8 cellular contexts compared by ENCODE assay signal in the genomic region with DNA sequence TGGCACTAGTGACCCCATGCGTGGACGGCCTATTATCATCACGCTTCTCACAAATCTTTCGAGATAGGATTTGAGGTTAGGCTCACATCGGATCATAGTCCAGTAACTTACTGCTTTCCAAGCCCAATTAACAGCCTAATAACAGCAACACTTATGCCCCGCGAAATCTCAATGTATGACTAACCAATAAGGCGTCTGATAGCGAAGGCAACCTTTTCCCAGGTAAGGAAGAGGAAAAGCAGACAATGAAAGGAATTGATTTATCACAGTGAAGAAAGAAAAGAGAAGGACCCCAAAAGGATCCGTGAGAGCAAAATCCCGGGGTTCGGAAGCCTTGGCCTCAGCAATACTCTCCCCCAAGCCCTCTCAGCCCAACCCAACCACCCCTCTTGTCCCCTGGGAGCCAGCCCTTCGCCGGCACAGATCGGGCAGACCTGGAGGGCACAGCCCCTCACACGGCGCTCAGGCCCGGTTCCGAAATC. TPM values are rescaled to one million over a fixed set of nuclear protein-coding genes. Genes with fewer than 3 reads are reported as not detected.
DNase-seq lines count a peak whose midpoint lies in the region; ATAC-seq, FAIRE-seq and TF ChIP-seq lines count a peak whose summit lies in the region.

No MANE protein-coding gene starts in this region.

- H3K4me1 Mint-ChIP-seq in CD4-positive, alpha-beta memory T cell = peaks cover 26 to 59% (median 46%) of the 10 kb centered on the region in 4 donors
- peaks cover 20% of the 10 kb centered on the region for H3K4me1 Mint-ChIP-seq in astrocyte (ENCODE audit: low read depth, unreplicated experiment)

- H3K9me2 ChIP-seq in Karpas-422 (replicated peaks; ENCODE audit: insufficient read depth, low read length) = no peaks in the 10 kb centered on the region

- H3K4me3 ChIP-seq in CD4-positive, alpha-beta memory T cell (ENCODE audit: low read length in 2 of 2) = peak overlapping the region; percentile 73 to 80
- H3K4me3 ChIP-seq in Karpas-422 (ENCODE audit: low read length) = peak overlapping the region; percentile 75
- peak overlapping the region; percentile 87 for H3K4me3 ChIP-seq in astrocyte (ENCODE audit: insufficient read depth, low read depth, low read length)
- H3K4me3 ChIP-seq in iPS-15b (ENCODE audit: low read depth, low read length) = peak overlapping the region; percentile 75
- peak overlapping the region; percentile 91 to 96 for H3K4me3 ChIP-seq in small intestine (ENCODE audit: low read depth in 1 of 2, low read length in 2 of 2)

- H3K4me1 ChIP-seq in CD4-positive, alpha-beta memory T cell (ENCODE audit: insufficient read depth, low read length) = peaks cover 57% of the 10 kb centered on the region
- peaks cover 33% of the 10 kb centered on the region for H3K4me1 ChIP-seq in Karpas-422 (ENCODE audit: low read length)
- peaks cover 9% of the 10 kb centered on the region for H3K4me1 ChIP-seq in astrocyte (ENCODE audit: insufficient read depth, low read length)
- H3K4me1 ChIP-seq in iPS-15b (ENCODE audit: control insufficient read depth, insufficient read depth, low read length) = peaks cover 6% of the 10 kb centered on the region
- H3K4me1 ChIP-seq in small intestine (ENCODE audit: control insufficient read depth in 2 of 2, insufficient read depth in 1 of 2, low read depth in 1 of 2, low read length in 1 of 2) = peaks cover 2 to 4% of the 10 kb centered on the region in 2 donors

- H3K9ac ChIP-seq in Karpas-422 (ENCODE audit: low read length) = peak overlapping the region; percentile 92
- peak overlapping the region; percentile 99 for H3K9ac ChIP-seq in astrocyte (ENCODE audit: low read length)
- peak overlapping the region; percentile 99 for H3K9ac ChIP-seq in iPS-15b (ENCODE audit: low read depth, low read length)

- H3K79me2 ChIP-seq in Karpas-422 (ENCODE audit: low read length) = peaks cover 61% of the 10 kb centered on the region
- H3K79me2 ChIP-seq in astrocyte (ENCODE audit: insufficient read depth, low read length) = peaks cover 62% of the 10 kb centered on the region

- no peak for FAIRE-seq in astrocyte (lab: Jason Lieb, UNC)
- FAIRE-seq in small intestine (lab: Jason Lieb, UNC) = no peak

- no peaks in the 10 kb centered on the region for H3K27me3 Mint-ChIP-seq in CD4-positive, alpha-beta memory T cell
- H3K27me3 Mint-ChIP-seq in astrocyte (ENCODE audit: low read depth, unreplicated experiment) = no peaks in the 10 kb centered on the region

- H3K36me3 ChIP-seq in CD4-positive, alpha-beta memory T cell (ENCODE audit: insufficient read depth, low read length) = no peaks in the 10 kb centered on the region
- H3K36me3 ChIP-seq in Karpas-422 (ENCODE audit: insufficient read depth, low read length) (peaks cover 17% of the 10 kb centered on the region), astrocyte (ENCODE audit: insufficient read depth, low read length) (no peaks in the 10 kb centered on the region), iPS-15b (ENCODE audit: control insufficient read depth, insufficient read depth, low read length) (peaks cover 2% of the 10 kb centered on the region), small intestine (ENCODE audit: control insufficient read depth in 2 of 2, insufficient read depth in 2 of 2, low read length in 2 of 2) (no peaks in the 10 kb centered on the region)

- peaks cover 14% of the 10 kb centered on the region; the same call in 1 of the 2 replicates for H4K20me1 ChIP-seq in Karpas-422 (ENCODE audit: insufficient read depth, low read depth, low read length)
- peaks cover 47% of the 10 kb centered on the region for H4K20me1 ChIP-seq in astrocyte (ENCODE audit: insufficient read depth, low read length)

- intact Hi-C loops in CD4-positive, alpha-beta memory T cell (cut with micrococcal nuclease) = loop anchor here (10.0 kb wide), 1 partner anchor 488 kb away; a partner anchor contains a TSS

- H3K27ac Mint-ChIP-seq in CD4-positive, alpha-beta memory T cell = peak overlapping the region; percentile 92 to 98 (median 97)
- peak overlapping the region; percentile 87 for H3K27ac Mint-ChIP-seq in astrocyte (ENCODE audit: unreplicated experiment)

- peak overlapping the region; percentile 55; the same call in 1 of the 2 replicates for H2AFZ ChIP-seq in Karpas-422 (ENCODE audit: low read length)
- H2AFZ ChIP-seq in astrocyte (ENCODE audit: low read depth, low read length) = peak overlapping the region; percentile 85

- WGBS in small intestine, 3 donors = 0 to 1% (median 0%) methylated on average over 19 of the region's 19 CpGs

- H3K4me3 Mint-ChIP-seq in CD4-positive, alpha-beta memory T cell = peak overlapping the region; percentile 83 to 99 (median 98)
- peak overlapping the region; percentile 96 for H3K4me3 Mint-ChIP-seq in astrocyte (ENCODE audit: unreplicated experiment)

- H3K27me3 ChIP-seq in CD4-positive, alpha-beta memory T cell (ENCODE audit: insufficient read depth, low read length) = no peaks in the 10 kb centered on the region
- H3K27me3 ChIP-seq in Karpas-422 (ENCODE audit: low read length) (no peaks in the 10 kb centered on the region), astrocyte (ENCODE audit: insufficient read depth, low read length) (no peaks in the 10 kb centered on the region), iPS-15b (ENCODE audit: control insufficient read depth, insufficient read depth, low read length) (no peaks in the 10 kb centered on the region), small intestine (ENCODE audit: control insufficient read depth in 2 of 2, insufficient read depth in 2 of 2, low read length in 2 of 2) (no peaks in the 10 kb centered on the region)

- H3K9me3 ChIP-seq in CD4-positive, alpha-beta memory T cell (ENCODE audit: control insufficient read depth in 1 of 2, low read length in 2 of 2) = no peaks in the 10 kb centered on the region
- H3K9me3 ChIP-seq in Karpas-422 (ENCODE audit: low read length) (no peaks in the 10 kb centered on the region), astrocyte (ENCODE audit: insufficient read depth, low read depth, low read length) (no peaks in the 10 kb centered on the region), iPS-15b (ENCODE audit: control insufficient read depth, insufficient read depth, low read length) (no peaks in the 10 kb centered on the region), small intestine (ENCODE audit: control insufficient read depth, low read depth) (no peaks in the 10 kb centered on the region)

- peaks cover 5 to 9% of the 10 kb centered on the region in 2 donors for H3K36me3 Mint-ChIP-seq in CD4-positive, alpha-beta memory T cell
- no peaks in the 10 kb centered on the region for H3K36me3 Mint-ChIP-seq in astrocyte (ENCODE audit: low read depth, unreplicated experiment)

- POLR2A ChIA-PET in CD4-positive, alpha-beta memory T cell (lab: Charles Lee; ENCODE audit: partially characterized antibody) = interaction anchor here (0.6 to 1.6 kb wide), 4 partner anchors 10 to 316 kb away, joined by 3 to 5 read pairs (median 4); a partner anchor contains a TSS

- no peak for TF ChIP-seq CTCF in GM20000 (IDR thresholded peaks at IDR 0.05; ENCODE audit: extremely low read depth, missing control alignments)
- TF ChIP-seq CTCF in astrocyte (IDR thresholded peaks at IDR 0.05; ENCODE audit: insufficient read depth, low read depth, low read length) = no peak

- H3K9me3 Mint-ChIP-seq in CD4-positive, alpha-beta memory T cell = no peaks in the 10 kb centered on the region
- no peaks in the 10 kb centered on the region for H3K9me3 Mint-ChIP-seq in astrocyte (ENCODE audit: unreplicated experiment)

- H3K27ac ChIP-seq in CD4-positive, alpha-beta memory T cell (ENCODE audit: low read depth, low read length) = peak overlapping the region; percentile 90
- H3K27ac ChIP-seq in Karpas-422 (ENCODE audit: low read length) (peak overlapping the region; percentile 73), astrocyte (ENCODE audit: low read depth, low read length) (peak overlapping the region; percentile 95), small intestine (ENCODE audit: low read depth in 1 of 2, low read length in 1 of 2) (peak overlapping the region; percentile 94 to 99)

- CTCF ChIA-PET in CD4-positive, alpha-beta memory T cell (lab: Charles Lee; ENCODE audit: partially characterized antibody) = no interaction called here

- ATAC-seq in GM19035 (IDR thresholded peaks at IDR 0.05; ENCODE audit: unreplicated experiment) = no peak

- H3K4me2 ChIP-seq in Karpas-422 (ENCODE audit: low read depth, low read length, poor library complexity, severe bottlenecking) (peak overlapping the region; percentile 97), astrocyte (ENCODE audit: low read length) (peak overlapping the region; percentile 96)

- DNase-seq in CD4-positive, alpha-beta memory T cell = no peak
- DNase-seq in GM20000 (ENCODE audit: low spot score) (peak; percentile 28), Karpas-422 (peak; percentile 75), astrocyte (ENCODE audit: low read depth) (peak; percentile 6), small intestine (peak; percentile 82), DMS153 treated with DMSO at 0.1 percent for 48 hours (lab: John Stamatoyannopoulos, UW; ENCODE audit: unreplicated experiment) (no peak)

RNA-seq across cellular contexts. Expression of a gene that starts 0.6 kb away (rescaled TPM):
- 10 to 100 TPM; 69.8 to 70.6 TPM for total RNA-seq in CD4-positive, alpha-beta memory T cell
- polyA plus RNA-seq in CD4-positive, alpha-beta memory T cell = 10 to 100 TPM; 12.9 to 75.8 TPM
- 22.3 and 23.2 TPM in 2 replicates for total RNA-seq in Karpas-422 (2014; rRNA removed; shearing (Covaris generic); ENCODE audit: low replicate concordance)
- 38.0 and 43.3 TPM in 2 replicates for total RNA-seq in astrocyte
- polyA plus RNA-seq in small intestine = 10 to 100 TPM in 1 of 3 donors, 1 to 10 TPM in 2; 7.3 to 12.8 (median 8.5) TPM

RNA-seq across cellular contexts. Expression of a gene that starts 54.6 kb away (rescaled TPM):
- not detected for total RNA-seq in CD4-positive, alpha-beta memory T cell
- polyA plus RNA-seq in CD4-positive, alpha-beta memory T cell = not detected
- total RNA-seq in Karpas-422 (2014; rRNA removed; shearing (Covaris generic); ENCODE audit: low replicate concordance) = 0.56 and 2.4 TPM in 2 replicates
- total RNA-seq in astrocyte = 95.7 and 97.6 TPM in 2 replicates
- polyA plus RNA-seq in small intestine = under 1 TPM in 1 of 3 donors, not detected in 2; 0.79 TPM

Comparison
In these comparisons a context has a peak if more than half of its experiments do, and no peak if none do; other contexts are left out.
1. DNase-seq: peak in GM20000 (single experiment), Karpas-422 (single experiment), astrocyte (single experiment) and small intestine (single experiment); none in CD4-positive, alpha-beta memory T cell (0 of 5) and DMS153 treated with DMSO at 0.1 percent for 48 hours (single experiment).
2. RNA of a gene that starts 54.6 kb away (total RNA-seq): 95.7 to 97.6 TPM in astrocyte; 0.56 to 2.4 TPM in Karpas-422 and not detected in CD4-positive, alpha-beta memory T cell; every median in the first group is over 10 times any median in the second.
3. Peak in every context shown above with its lines, with median percentiles within 50 percentile points of each other: H3K27ac ChIP-seq, H3K4me3 ChIP-seq and H3K9ac ChIP-seq.